ENCODE assay signal across 1 cellular context in genomic region chr11:44866301-44866700, GRCh38.
TF ChIP-seq lines count a peak whose summit lies in the region.

No MANE protein-coding gene starts in this region.

TF ChIP-seq in WTC11, 78 proteins besides CTCF, POLR2A, EP300 and RAD21 (continued from another document):
- TF ChIP-seq, protein P1, sequence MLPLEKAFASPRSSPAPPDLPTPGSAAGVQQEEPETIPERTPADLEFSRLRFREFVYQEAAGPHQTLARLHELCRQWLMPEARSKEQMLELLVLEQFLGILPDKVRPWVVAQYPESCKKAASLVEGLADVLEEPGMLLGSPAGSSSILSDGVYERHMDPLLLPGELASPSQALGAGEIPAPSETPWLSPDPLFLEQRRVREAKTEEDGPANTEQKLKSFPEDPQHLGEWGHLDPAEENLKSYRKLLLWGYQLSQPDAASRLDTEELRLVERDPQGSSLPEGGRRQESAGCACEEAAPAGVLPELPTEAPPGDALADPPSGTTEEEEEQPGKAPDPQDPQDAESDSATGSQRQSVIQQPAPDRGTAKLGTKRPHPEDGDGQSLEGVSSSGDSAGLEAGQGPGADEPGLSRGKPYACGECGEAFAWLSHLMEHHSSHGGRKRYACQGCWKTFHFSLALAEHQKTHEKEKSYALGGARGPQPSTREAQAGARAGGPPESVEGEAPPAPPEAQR (CRISPR knock-in tag; IDR thresholded peaks at IDR 0.05), result no peak
